ENCODE assay signal across 9 cellular contexts in the genomic region with DNA sequence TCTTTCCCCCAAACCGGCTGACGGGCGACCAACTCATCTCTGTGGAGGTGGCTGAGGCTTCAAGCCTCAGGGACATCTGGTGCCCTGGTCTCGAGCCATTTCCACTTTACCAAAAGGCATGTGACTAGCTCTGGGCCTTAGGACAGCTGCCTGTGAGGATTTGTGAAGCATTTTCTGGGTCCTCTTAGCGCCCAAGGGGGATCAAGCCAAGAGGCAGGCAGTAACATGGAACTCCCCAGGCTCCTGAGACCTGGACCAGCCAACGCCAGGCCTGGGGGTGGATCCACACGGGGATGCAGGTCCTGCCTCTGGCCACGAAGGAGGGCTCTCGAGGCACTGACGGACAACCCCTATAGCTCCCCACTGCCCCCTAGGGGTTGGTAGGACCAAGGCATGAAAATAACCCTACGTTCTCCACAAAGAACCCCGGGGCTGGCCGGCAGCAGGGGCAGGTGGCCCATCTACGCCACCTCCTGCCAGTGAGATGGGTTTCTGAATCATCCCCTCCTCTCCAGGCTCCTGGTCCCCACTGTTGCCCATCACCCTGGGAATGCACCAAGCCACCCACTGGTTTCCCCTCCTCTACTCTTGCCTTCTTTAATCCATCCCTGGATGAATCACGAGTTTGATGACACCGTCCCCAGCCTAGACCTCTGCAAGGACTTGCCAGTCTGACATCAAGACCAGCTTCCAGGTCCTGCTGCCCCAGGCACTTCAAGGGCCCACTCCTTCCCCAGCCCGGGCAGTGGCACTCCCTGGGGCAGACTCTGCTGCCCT. TPM values are rescaled to one million over a fixed set of nuclear protein-coding genes. Genes with fewer than 3 reads are reported as not detected.
A peak's percentile ranks its signal among the peaks of the same experiment; 100 is the strongest.
DNase-seq lines count a peak whose midpoint lies in the region; ATAC-seq and TF ChIP-seq lines count a peak whose summit lies in the region.
"Had no signal": no experiment of that assay in that cellular context is flagged by ENCODE, and none has a peak within 500 bp of the region (broad histone marks: within the 10 kb centered on the region; RNA-seq: fewer than 3 reads in every experiment).

No MANE protein-coding gene starts in this region.

- no peak overlapping the region for H3K27ac Mint-ChIP-seq in Caco-2 (ENCODE audit: unreplicated experiment)

- no peak overlapping the region for H3K4me3 ChIP-seq in Caco-2 (ENCODE audit: low read depth, low read length)
- no peak overlapping the region for H3K4me3 ChIP-seq in HL-60 (replicated peaks; ENCODE audit: insufficient read depth, low read length)
- no peak overlapping the region for H3K4me3 ChIP-seq in vagina

- no peak overlapping the region for H3K4me3 Mint-ChIP-seq in Caco-2 (ENCODE audit: unreplicated experiment)
- H3K4me3 Mint-ChIP-seq: naive thymus-derived CD8-positive, alpha-beta T cell had no signal

- H3K27me3 Mint-ChIP-seq in Caco-2 (ENCODE audit: insufficient read depth, unreplicated experiment), result no peaks in the 10 kb centered on the region
- H3K27me3 Mint-ChIP-seq: naive thymus-derived CD8-positive, alpha-beta T cell had no signal

- H3K4me1 ChIP-seq in Caco-2 (no peaks in the 10 kb centered on the region), vagina (no peaks in the 10 kb centered on the region)

- BruUV-seq in Caco-2 (replicated peaks; lab: Mats Ljungman, UMichigan), result no TSS peak

- POLR2A ChIA-PET in Caco-2 (lab: Charles Lee), result no interaction called here

- H3K36me3 ChIP-seq in Caco-2 (ENCODE audit: control insufficient read depth, insufficient read depth, low read length), result no peaks in the 10 kb centered on the region
- H3K36me3 ChIP-seq in vagina, result peaks cover 0 to 36% of the 10 kb centered on the region in 2 donors

- CTCF ChIA-PET in Caco-2 (lab: Charles Lee), result no interaction called here

- intact Hi-C loops in Caco-2 (cut with micrococcal nuclease; ENCODE audit: unreplicated experiment) (no loop called here), vagina (cut with DNase I) (no loop called here)

- TF ChIP-seq CTCF in Caco-2 (IDR thresholded peaks at IDR 0.05; ENCODE audit: insufficient read depth in 1 of 2, low read depth in 1 of 2, low read length in 1 of 2, severe bottlenecking in 1 of 2, unreplicated experiment in 1 of 2) (peak; percentile 44 to 50), HL-60 (IDR thresholded peaks at IDR 0.05; ENCODE audit: insufficient read depth, low read length) (peak; percentile 21), VCaP (conservative IDR thresholded peaks at IDR 0.05) (peak; percentile 31; the same call in 1 of the 2 replicates), vagina (IDR thresholded peaks at IDR 0.05) (no peak)

- no peaks in the 10 kb centered on the region for H3K9me3 Mint-ChIP-seq in Caco-2 (ENCODE audit: unreplicated experiment)
- H3K9me3 Mint-ChIP-seq: naive thymus-derived CD8-positive, alpha-beta T cell had no signal

- no peak for TF ChIP-seq POLR2A in vagina (IDR thresholded peaks at IDR 0.05)

- H3K27ac ChIP-seq in HL-60 (replicated peaks) (no peak overlapping the region), VCaP (no peak overlapping the region), vagina (no peak overlapping the region)

- peaks cover 27% of the 10 kb centered on the region for H3K36me3 Mint-ChIP-seq in Caco-2 (ENCODE audit: insufficient read depth, unreplicated experiment)

- H3K27me3 ChIP-seq in Caco-2 (replicated peaks; ENCODE audit: control insufficient read depth, insufficient read depth, low read length), result no peaks in the 10 kb centered on the region
- H3K27me3 ChIP-seq in HL-60 (ENCODE audit: insufficient read depth, poor library complexity, severe bottlenecking), result no peaks in the 10 kb centered on the region
- H3K27me3 ChIP-seq in vagina, result no peaks in the 10 kb centered on the region

- H3K4me1 Mint-ChIP-seq in Caco-2 (ENCODE audit: low read depth, unreplicated experiment), result no peaks in the 10 kb centered on the region

- DNase-seq in Caco-2 (peak; percentile 57 to 64), HL-60 (ENCODE audit: low read depth in 1 of 2, low spot score in 1 of 2) (peak in 1 of 2 experiments; percentile 28), fibroblast of peridontal ligament (ENCODE audit: extremely low read depth) (peak; percentile 23), pons (ENCODE audit: low spot score) (peak; percentile 11), vagina (ENCODE audit: extremely low spot score in 2 of 2) (no peak)
- no peak for DNase-seq in central memory CD4-positive, alpha-beta T cell

- H3K9me3 ChIP-seq in Caco-2, result no peaks in the 10 kb centered on the region
- H3K9me3 ChIP-seq in vagina, result no peaks in the 10 kb centered on the region

- ATAC-seq in HG03280 (IDR thresholded peaks at IDR 0.05; ENCODE audit: unreplicated experiment), result no peak

RNA-seq across cellular contexts. Expression of gene MYDGF, which starts 7.0 kb away (rescaled TPM):
- total RNA-seq in Caco-2 (2022) (106 and 109 TPM in 2 replicates), vagina (33.4 TPM)

RNA-seq across cellular contexts. Expression of gene TNFAIP8L1, which starts 37.8 kb away (rescaled TPM):
- 19.6 and 21.8 TPM in 2 replicates for total RNA-seq in Caco-2 (2022)
- 13.0 TPM for total RNA-seq in vagina

RNA-seq across cellular contexts. Expression of gene DPP9, which starts 46.5 kb away (rescaled TPM):
- total RNA-seq in Caco-2 (2022) (63.2 and 71.4 TPM in 2 replicates), vagina (53.8 TPM)

Comparison
In these comparisons a context has a peak if more than half of its experiments do, and no peak if none do; other contexts are left out.
1. DNase-seq: peak in Caco-2 (2 of 2), fibroblast of peridontal ligament (single experiment) and pons (single experiment); none in central memory CD4-positive, alpha-beta T cell (single experiment) and vagina (0 of 2).
2. CTCF ChIP-seq: peak in Caco-2 (2 of 2), HL-60 (single experiment) and VCaP (single experiment); none in vagina (0 of 3).